ENCODE assay signal across 8 cellular contexts in the genomic region with DNA sequence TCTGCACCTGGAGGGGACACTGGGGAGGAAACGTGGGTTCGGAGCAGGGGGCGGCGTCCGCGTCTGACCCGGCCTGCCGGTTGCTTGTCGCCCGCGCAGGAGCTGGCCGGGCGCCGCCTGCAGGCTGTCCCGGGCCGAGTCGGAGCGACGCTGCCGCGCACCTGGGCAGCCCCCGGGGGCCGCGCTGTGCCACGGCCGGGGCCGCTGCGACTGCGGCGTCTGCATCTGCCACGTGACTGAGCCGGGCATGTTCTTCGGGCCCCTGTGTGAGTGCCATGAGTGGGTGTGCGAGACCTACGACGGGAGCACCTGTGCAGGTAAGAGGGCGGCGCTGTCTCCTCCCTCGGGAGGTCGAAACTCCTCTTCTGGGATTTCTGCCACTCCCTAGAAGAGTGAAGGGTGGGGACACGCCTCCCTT. TPM values are rescaled to one million over a fixed set of nuclear protein-coding genes. Genes with fewer than 3 reads are reported as not detected.
A peak's percentile ranks its signal among the peaks of the same experiment; 100 is the strongest.
DNase-seq lines count a peak whose midpoint lies in the region; ATAC-seq, FAIRE-seq and TF ChIP-seq lines count a peak whose summit lies in the region.

No MANE protein-coding gene starts in this region.

- H3K27me3 ChIP-seq in foreskin keratinocyte (no peaks in the 10 kb centered on the region), small intestine (ENCODE audit: control insufficient read depth in 2 of 2, insufficient read depth in 2 of 2, low read length in 2 of 2) (peaks cover 0 to 2% of the 10 kb centered on the region in 2 donors)

- no peak for TF ChIP-seq EP300 in A549 (IDR thresholded peaks at IDR 0.05)

- no peak for TF ChIP-seq POLR2A in A549 (IDR thresholded peaks at IDR 0.05; ENCODE audit: low read length)

- H3K4me2 ChIP-seq in A549 = peak overlapping the region; percentile 79

- H3K4me3 ChIP-seq in A549 (no peak overlapping the region), small intestine (ENCODE audit: low read depth in 1 of 2, low read length in 2 of 2) (peak overlapping the region in 1 of 2 donors; percentile 33)

- ATAC-seq in A549 (no peak), GM19463 (IDR thresholded peaks at IDR 0.05; ENCODE audit: unreplicated experiment) (peak; percentile 34), foreskin keratinocyte (peak; percentile 64), GM18858 (IDR thresholded peaks at IDR 0.05; ENCODE audit: unreplicated experiment) (no peak), GM18867 (IDR thresholded peaks at IDR 0.05; ENCODE audit: unreplicated experiment) (no peak)

- TF ChIP-seq CTCF in A549 (IDR thresholded peaks at IDR 0.05) = no peak
- TF ChIP-seq CTCF in foreskin keratinocyte (conservative IDR thresholded peaks at IDR 0.05) = peak; percentile 67

- CTCF ChIA-PET in A549 (lab: Yijun Ruan, JAX) = interaction anchor here (1.1 kb wide), 1 partner anchor 309 kb away, joined by 3 read pairs; no protein-coding TSS in a partner anchor

- H3K4me1 ChIP-seq in A549 = peaks cover 76% of the 10 kb centered on the region
- H3K4me1 ChIP-seq in foreskin keratinocyte = peaks cover 32% of the 10 kb centered on the region
- no peaks in the 10 kb centered on the region for H3K4me1 ChIP-seq in small intestine (ENCODE audit: control insufficient read depth in 2 of 2, insufficient read depth in 1 of 2, low read depth in 1 of 2, low read length in 1 of 2)

- DNase-seq in A549 (ENCODE audit: low read depth in 1 of 2, low spot score in 1 of 2) (no peak), NCI-H510A treated with DMSO at 0.1 percent for 48 hours (lab: John Stamatoyannopoulos, UW) (peak; percentile 1), foreskin keratinocyte (peak in 1 of 2 donors; percentile 62), small intestine (peak; percentile 16), COLO829 (ENCODE audit: low spot score) (no peak)

- WGBS in A549 (ENCODE audit: missing lambda C conversion rate) = 95% methylated on average over 7 of the region's 41 CpGs
- whole genome bisulfite sequencing in small intestine, 3 donors = 1 to 10% (median 5%) methylated on average over 35 to 41 of the region's 41 CpGs

- H3K27ac ChIP-seq in A549 (peak overlapping the region; percentile 68 to 89), foreskin keratinocyte (peak overlapping the region; percentile 44), small intestine (ENCODE audit: low read depth in 1 of 2, low read length in 1 of 2) (no peak overlapping the region)

- POLR2A ChIA-PET in A549 (lab: Yijun Ruan, JAX) = no interaction called here

- H3K36me3 ChIP-seq in small intestine (ENCODE audit: control insufficient read depth in 2 of 2, insufficient read depth in 2 of 2, low read length in 2 of 2) = no peaks in the 10 kb centered on the region

- no peaks in the 10 kb centered on the region for H3K9me3 ChIP-seq in A549
- H3K9me3 ChIP-seq in small intestine (ENCODE audit: control insufficient read depth, low read depth) = no peaks in the 10 kb centered on the region

- FAIRE-seq in A549 (lab: Jason Lieb, UNC) (no peak), small intestine (lab: Jason Lieb, UNC) (no peak)

- TF ChIP-seq RAD21 in A549 (conservative IDR thresholded peaks at IDR 0.05 in 1 of 2, IDR thresholded peaks at IDR 0.05 in 1 of 2) = no peak

TF ChIP-seq in A549, 52 proteins besides CTCF, POLR2A, EP300 and RAD21:
- TF ChIP-seq KDM5A (IDR thresholded peaks at IDR 0.05) = no peak
- TF ChIP-seq, protein P1, sequence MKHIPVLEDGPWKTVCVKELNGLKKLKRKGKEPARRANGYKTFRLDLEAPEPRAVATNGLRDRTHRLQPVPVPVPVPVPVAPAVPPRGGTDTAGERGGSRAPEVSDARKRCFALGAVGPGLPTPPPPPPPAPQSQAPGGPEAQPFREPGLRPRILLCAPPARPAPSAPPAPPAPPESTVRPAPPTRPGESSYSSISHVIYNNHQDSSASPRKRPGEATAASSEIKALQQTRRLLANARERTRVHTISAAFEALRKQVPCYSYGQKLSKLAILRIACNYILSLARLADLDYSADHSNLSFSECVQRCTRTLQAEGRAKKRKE (CRISPR knock-in tag; IDR thresholded peaks at IDR 0.05; ENCODE audit: low read depth) = no peak
- TF ChIP-seq, protein P2, sequence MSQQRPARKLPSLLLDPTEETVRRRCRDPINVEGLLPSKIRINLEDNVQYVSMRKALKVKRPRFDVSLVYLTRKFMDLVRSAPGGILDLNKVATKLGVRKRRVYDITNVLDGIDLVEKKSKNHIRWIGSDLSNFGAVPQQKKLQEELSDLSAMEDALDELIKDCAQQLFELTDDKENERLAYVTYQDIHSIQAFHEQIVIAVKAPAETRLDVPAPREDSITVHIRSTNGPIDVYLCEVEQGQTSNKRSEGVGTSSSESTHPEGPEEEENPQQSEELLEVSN (IDR thresholded peaks at IDR 0.05; ENCODE audit: borderline replicate concordance, low read depth) = no peak
- no peak for TF ChIP-seq NPAS2 (CRISPR knock-in tag; IDR thresholded peaks at IDR 0.05; ENCODE audit: borderline replicate concordance)
- TF ChIP-seq CBX8 (IDR thresholded peaks at IDR 0.05) = no peak
- no peak for TF ChIP-seq FOSL2 (IDR thresholded peaks at IDR 0.05)
- TF ChIP-seq FOSL2 (CRISPR knock-in tag; IDR thresholded peaks at IDR 0.05) = no peak
- TF ChIP-seq MYC (IDR thresholded peaks at IDR 0.05; ENCODE audit: borderline replicate concordance, low read length) = no peak
- no peak for TF ChIP-seq HOXB5 (CRISPR knock-in tag; IDR thresholded peaks at IDR 0.05)
- TF ChIP-seq, protein P3, sequence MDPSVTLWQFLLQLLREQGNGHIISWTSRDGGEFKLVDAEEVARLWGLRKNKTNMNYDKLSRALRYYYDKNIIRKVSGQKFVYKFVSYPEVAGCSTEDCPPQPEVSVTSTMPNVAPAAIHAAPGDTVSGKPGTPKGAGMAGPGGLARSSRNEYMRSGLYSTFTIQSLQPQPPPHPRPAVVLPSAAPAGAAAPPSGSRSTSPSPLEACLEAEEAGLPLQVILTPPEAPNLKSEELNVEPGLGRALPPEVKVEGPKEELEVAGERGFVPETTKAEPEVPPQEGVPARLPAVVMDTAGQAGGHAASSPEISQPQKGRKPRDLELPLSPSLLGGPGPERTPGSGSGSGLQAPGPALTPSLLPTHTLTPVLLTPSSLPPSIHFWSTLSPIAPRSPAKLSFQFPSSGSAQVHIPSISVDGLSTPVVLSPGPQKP (IDR thresholded peaks at IDR 0.05; ENCODE audit: low read depth, low read length) = no peak
- no peak for TF ChIP-seq MAFK (IDR thresholded peaks at IDR 0.05; ENCODE audit: partially characterized antibody)
- TF ChIP-seq, protein P4, sequence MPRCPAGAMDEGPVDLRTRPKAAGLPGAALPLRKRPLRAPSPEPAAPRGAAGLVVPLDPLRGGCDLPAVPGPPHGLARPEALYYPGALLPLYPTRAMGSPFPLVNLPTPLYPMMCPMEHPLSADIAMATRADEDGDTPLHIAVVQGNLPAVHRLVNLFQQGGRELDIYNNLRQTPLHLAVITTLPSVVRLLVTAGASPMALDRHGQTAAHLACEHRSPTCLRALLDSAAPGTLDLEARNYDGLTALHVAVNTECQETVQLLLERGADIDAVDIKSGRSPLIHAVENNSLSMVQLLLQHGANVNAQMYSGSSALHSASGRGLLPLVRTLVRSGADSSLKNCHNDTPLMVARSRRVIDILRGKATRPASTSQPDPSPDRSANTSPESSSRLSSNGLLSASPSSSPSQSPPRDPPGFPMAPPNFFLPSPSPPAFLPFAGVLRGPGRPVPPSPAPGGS (IDR thresholded peaks at IDR 0.05) = no peak
- no peak for TF ChIP-seq HDAC2 (IDR thresholded peaks at IDR 0.05)

RNA-seq across cellular contexts. Expression of a gene that starts 1.3 kb away (rescaled TPM):
- 0.40 and 0.41 TPM in 2 replicates for polyA plus RNA-seq in A549 (2011; rRNA removed)
- 0.18 and 0.24 TPM in 2 replicates for polyA plus RNA-seq in A549 (2012; cell fraction: cytosol; rRNA removed)
- 0.24 and 0.34 TPM in 2 replicates for polyA plus RNA-seq in A549 (2012; cell fraction: nucleus; rRNA removed)
- polyA plus RNA-seq in A549 (2017; fragmentation: RNase III; extraction: RNeasy Plus Mini Kit Qiagen cat#74134 plus additional on column Dnase treatment) = 1.2 to 1.4 TPM (median 1.3 TPM) in 3 replicates
- polyA minus RNA-seq in A549 (2011; rRNA and poly(A)+ RNA removed) = 0.10 TPM in 1 of 2 replicates, not detected in the other
- total RNA-seq in foreskin keratinocyte = 0.20 and 0.60 TPM in 2 replicates
- 0.16 and 0.39 TPM in 2 replicates for polyA plus RNA-seq in foreskin keratinocyte
- polyA plus RNA-seq in small intestine = under 1 TPM in 1 of 3 donors, not detected in 2; 0.73 TPM

RNA-seq across cellular contexts. Expression of a gene that starts 37.5 kb away (rescaled TPM):
- polyA plus RNA-seq in A549 (2011; rRNA removed) (3.8 and 4.9 TPM in 2 replicates), A549 (2017; fragmentation: RNase III; extraction: RNeasy Plus Mini Kit Qiagen cat#74134 plus additional on column Dnase treatment) (1.8 to 2.7 TPM (median 2.2 TPM) in 3 replicates), foreskin keratinocyte (0.04 TPM in 1 of 2 replicates, not detected in the other), small intestine (under 1 TPM in 1 of 3 donors, not detected in 2; 0.46 TPM)
- polyA plus RNA-seq in A549 (2012; cell fraction: cytosol; rRNA removed) = 2.5 and 3.0 TPM in 2 replicates
- polyA plus RNA-seq in A549 (2012; cell fraction: nucleus; rRNA removed) = 2.0 and 2.7 TPM in 2 replicates
- 7.4 and 8.3 TPM in 2 replicates for polyA minus RNA-seq in A549 (2011; rRNA and poly(A)+ RNA removed)
- 0.07 TPM in 1 of 2 replicates, not detected in the other for total RNA-seq in foreskin keratinocyte

Comparison
In these comparisons a context has a peak if more than half of its experiments do, and no peak if none do; other contexts are left out.
1. ATAC-seq: peak in GM19463 (single experiment) and foreskin keratinocyte (single experiment); none in A549 (0 of 2), GM18858 (single experiment) and GM18867 (single experiment).
2. DNase-seq: peak in NCI-H510A treated with DMSO at 0.1 percent for 48 hours (single experiment) and small intestine (single experiment); none in A549 (0 of 2) and COLO829 (single experiment).
3. H3K27ac ChIP-seq: peak in A549 (2 of 2) and foreskin keratinocyte (single experiment); none in small intestine (0 of 2).